ENCODE assay signal across 2 cellular contexts in genomic region chr6:15880262-15880973, GRCh38.
TF ChIP-seq lines count a peak whose summit lies in the region.

No MANE protein-coding gene starts in this region.

TF ChIP-seq in HEK293, 187 proteins besides CTCF, POLR2A, EP300 and RAD21:
- no peak for TF ChIP-seq ZNF561 (tag by site-specific recombination; IDR thresholded peaks at IDR 0.05; ENCODE audit: borderline replicate concordance)
- no peak for TF ChIP-seq ZNF701 (tag by site-specific recombination; IDR thresholded peaks at IDR 0.05)
- no peak for TF ChIP-seq ZNF510 (tag by site-specific recombination; IDR thresholded peaks at IDR 0.05; ENCODE audit: insufficient replicate concordance)
- no peak for TF ChIP-seq IKZF3 (tag by site-specific recombination; IDR thresholded peaks at IDR 0.05)

TF ChIP-seq in GM12878, 131 proteins besides CTCF, POLR2A, EP300 and RAD21:
- 0 out of 2 replicates have a peak, but pooled peaks have one; percentile 27 for TF ChIP-seq CBX5 (IDR thresholded peaks at IDR 0.05; ENCODE audit: low read depth)
- TF ChIP-seq BHLHE40 (IDR thresholded peaks at IDR 0.05; ENCODE audit: borderline replicate concordance in 1 of 2, low read depth in 2 of 2, low read length in 1 of 2), result peak; percentile 2 to 5; a peak in 1 of 4 replicates
- peak; percentile 83 for TF ChIP-seq ZNF687 (IDR thresholded peaks at IDR 0.05)
- TF ChIP-seq STAT3 (IDR thresholded peaks at IDR 0.05; ENCODE audit: low read depth, low read length), result 0 out of 2 replicates have a peak, but pooled peaks have one; percentile 45
- 0 out of 2 replicates have a peak, but pooled peaks have one; percentile 15 for TF ChIP-seq IKZF1 (conservative IDR thresholded peaks at IDR 0.05)
- no peak for TF ChIP-seq NFXL1 (IDR thresholded peaks at IDR 0.05; ENCODE audit: borderline replicate concordance)
- TF ChIP-seq E2F8 (IDR thresholded peaks at IDR 0.05; ENCODE audit: low read depth, partially characterized antibody), result no peak
- 0 out of 2 replicates have a peak, but pooled peaks have one; percentile 8 for TF ChIP-seq HSF1 (IDR thresholded peaks at IDR 0.05; ENCODE audit: low read depth, low read length)
- 0 out of 2 replicates have a peak, but pooled peaks have one; percentile 61 for TF ChIP-seq WRNIP1 (IDR thresholded peaks at IDR 0.05; ENCODE audit: borderline replicate concordance, low read depth, low read length)
- 0 out of 2 replicates have a peak, but pooled peaks have one; percentile 26 for TF ChIP-seq RCOR1 (conservative IDR thresholded peaks at IDR 0.05; ENCODE audit: low read depth, low read length)
- 0 out of 2 replicates have a peak, but pooled peaks have one; percentile 28 for TF ChIP-seq MXI1 (IDR thresholded peaks at IDR 0.05; ENCODE audit: low read depth, low read length)
- no peak for TF ChIP-seq SREBF2 (IDR thresholded peaks at IDR 0.05; ENCODE audit: low read length)
- TF ChIP-seq BACH1 (IDR thresholded peaks at IDR 0.05; ENCODE audit: borderline replicate concordance), result 0 out of 2 replicates have a peak, but pooled peaks have one; percentile 19
- TF ChIP-seq GABPA (IDR thresholded peaks at IDR 0.05; ENCODE audit: low read depth), result no peak
- no peak for TF ChIP-seq CBFB (IDR thresholded peaks at IDR 0.05; ENCODE audit: low read depth)
- TF ChIP-seq MTA3 (IDR thresholded peaks at IDR 0.05; ENCODE audit: borderline replicate concordance, low read length), result peak; percentile 47; the same call in 1 of the 2 replicates
- TF ChIP-seq NFIC (IDR thresholded peaks at IDR 0.05; ENCODE audit: low read depth, low read length), result peak; percentile 12; the same call in 1 of the 2 replicates
- no peak for TF ChIP-seq RBBP5 (conservative IDR thresholded peaks at IDR 0.05)
- TF ChIP-seq ZBTB33 (IDR thresholded peaks at IDR 0.05), result no peak
